2 cellular contexts compared by ENCODE assay signal in the genomic region with DNA sequence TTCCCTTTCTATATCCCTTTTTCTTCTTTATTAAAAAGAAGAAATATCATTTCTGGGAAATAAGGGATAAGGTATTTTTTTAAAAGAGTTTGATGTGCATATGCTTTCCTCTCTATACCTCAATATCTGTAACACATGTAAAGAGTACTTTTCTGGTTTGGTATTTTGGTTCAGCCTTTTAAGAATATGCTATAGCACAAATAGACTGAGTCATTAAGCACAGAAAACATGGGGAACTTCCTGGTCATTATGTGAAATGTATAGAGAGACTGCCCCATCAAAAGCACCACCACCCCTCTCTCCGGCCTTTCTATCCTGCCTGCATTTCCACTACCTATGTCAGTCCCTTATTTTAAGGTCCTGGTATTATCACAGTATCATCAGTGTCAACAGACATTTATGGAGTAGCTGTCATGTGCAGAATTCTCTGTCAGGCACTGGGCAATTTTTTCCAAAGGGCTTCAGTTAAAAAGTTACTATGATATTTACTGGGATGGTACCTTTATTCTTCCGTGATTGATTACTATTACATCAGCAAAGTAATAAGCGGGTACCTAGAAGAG.
TF ChIP-seq lines count a peak whose summit lies in the region.

No MANE protein-coding gene starts in this region.

TF ChIP-seq in HCT116, 20 proteins besides CTCF, POLR2A, EP300 and RAD21:
- TF ChIP-seq SP1 (IDR thresholded peaks at IDR 0.05; ENCODE audit: low read depth) (no peak), POLR2AphosphoS5 (IDR thresholded peaks at IDR 0.05; ENCODE audit: low read depth, low read length) (no peak), SIN3A (IDR thresholded peaks at IDR 0.05; ENCODE audit: low read depth) (no peak), SRF (IDR thresholded peaks at IDR 0.05; ENCODE audit: low read depth) (no peak)

TF ChIP-seq in HepG2, 621 proteins besides CTCF, POLR2A, EP300 and RAD21:
- TF ChIP-seq NAIF1 (CRISPR knock-in tag; IDR thresholded peaks at IDR 0.05; ENCODE audit: borderline replicate concordance): no peak
- 0 out of 2 replicates have a peak, but pooled peaks have one; percentile 23 for TF ChIP-seq ATF1 (CRISPR knock-in tag; IDR thresholded peaks at IDR 0.05)
- TF ChIP-seq, protein P1, sequence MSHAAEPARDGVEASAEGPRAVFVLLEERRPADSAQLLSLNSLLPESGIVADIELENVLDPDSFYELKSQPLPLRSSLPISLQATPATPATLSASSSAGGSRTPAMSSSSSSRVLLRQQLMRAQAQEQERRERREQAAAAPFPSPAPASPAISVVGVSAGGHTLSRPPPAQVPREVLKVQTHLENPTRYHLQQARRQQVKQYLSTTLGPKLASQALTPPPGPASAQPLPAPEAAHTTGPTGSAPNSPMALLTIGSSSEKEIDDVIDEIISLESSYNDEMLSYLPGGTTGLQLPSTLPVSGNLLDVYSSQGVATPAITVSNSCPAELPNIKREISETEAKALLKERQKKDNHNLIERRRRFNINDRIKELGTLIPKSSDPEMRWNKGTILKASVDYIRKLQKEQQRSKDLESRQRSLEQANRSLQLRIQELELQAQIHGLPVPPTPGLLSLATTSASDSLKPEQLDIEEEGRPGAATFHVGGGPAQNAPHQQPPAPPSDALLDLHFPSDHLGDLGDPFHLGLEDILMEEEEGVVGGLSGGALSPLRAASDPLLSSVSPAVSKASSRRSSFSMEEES (CRISPR knock-in tag; IDR thresholded peaks at IDR 0.05): 0 out of 2 replicates have a peak, but pooled peaks have one; percentile 14
- TF ChIP-seq TSC22D2 (CRISPR knock-in tag; IDR thresholded peaks at IDR 0.05; ENCODE audit: borderline replicate concordance): no peak
- TF ChIP-seq, protein P2, sequence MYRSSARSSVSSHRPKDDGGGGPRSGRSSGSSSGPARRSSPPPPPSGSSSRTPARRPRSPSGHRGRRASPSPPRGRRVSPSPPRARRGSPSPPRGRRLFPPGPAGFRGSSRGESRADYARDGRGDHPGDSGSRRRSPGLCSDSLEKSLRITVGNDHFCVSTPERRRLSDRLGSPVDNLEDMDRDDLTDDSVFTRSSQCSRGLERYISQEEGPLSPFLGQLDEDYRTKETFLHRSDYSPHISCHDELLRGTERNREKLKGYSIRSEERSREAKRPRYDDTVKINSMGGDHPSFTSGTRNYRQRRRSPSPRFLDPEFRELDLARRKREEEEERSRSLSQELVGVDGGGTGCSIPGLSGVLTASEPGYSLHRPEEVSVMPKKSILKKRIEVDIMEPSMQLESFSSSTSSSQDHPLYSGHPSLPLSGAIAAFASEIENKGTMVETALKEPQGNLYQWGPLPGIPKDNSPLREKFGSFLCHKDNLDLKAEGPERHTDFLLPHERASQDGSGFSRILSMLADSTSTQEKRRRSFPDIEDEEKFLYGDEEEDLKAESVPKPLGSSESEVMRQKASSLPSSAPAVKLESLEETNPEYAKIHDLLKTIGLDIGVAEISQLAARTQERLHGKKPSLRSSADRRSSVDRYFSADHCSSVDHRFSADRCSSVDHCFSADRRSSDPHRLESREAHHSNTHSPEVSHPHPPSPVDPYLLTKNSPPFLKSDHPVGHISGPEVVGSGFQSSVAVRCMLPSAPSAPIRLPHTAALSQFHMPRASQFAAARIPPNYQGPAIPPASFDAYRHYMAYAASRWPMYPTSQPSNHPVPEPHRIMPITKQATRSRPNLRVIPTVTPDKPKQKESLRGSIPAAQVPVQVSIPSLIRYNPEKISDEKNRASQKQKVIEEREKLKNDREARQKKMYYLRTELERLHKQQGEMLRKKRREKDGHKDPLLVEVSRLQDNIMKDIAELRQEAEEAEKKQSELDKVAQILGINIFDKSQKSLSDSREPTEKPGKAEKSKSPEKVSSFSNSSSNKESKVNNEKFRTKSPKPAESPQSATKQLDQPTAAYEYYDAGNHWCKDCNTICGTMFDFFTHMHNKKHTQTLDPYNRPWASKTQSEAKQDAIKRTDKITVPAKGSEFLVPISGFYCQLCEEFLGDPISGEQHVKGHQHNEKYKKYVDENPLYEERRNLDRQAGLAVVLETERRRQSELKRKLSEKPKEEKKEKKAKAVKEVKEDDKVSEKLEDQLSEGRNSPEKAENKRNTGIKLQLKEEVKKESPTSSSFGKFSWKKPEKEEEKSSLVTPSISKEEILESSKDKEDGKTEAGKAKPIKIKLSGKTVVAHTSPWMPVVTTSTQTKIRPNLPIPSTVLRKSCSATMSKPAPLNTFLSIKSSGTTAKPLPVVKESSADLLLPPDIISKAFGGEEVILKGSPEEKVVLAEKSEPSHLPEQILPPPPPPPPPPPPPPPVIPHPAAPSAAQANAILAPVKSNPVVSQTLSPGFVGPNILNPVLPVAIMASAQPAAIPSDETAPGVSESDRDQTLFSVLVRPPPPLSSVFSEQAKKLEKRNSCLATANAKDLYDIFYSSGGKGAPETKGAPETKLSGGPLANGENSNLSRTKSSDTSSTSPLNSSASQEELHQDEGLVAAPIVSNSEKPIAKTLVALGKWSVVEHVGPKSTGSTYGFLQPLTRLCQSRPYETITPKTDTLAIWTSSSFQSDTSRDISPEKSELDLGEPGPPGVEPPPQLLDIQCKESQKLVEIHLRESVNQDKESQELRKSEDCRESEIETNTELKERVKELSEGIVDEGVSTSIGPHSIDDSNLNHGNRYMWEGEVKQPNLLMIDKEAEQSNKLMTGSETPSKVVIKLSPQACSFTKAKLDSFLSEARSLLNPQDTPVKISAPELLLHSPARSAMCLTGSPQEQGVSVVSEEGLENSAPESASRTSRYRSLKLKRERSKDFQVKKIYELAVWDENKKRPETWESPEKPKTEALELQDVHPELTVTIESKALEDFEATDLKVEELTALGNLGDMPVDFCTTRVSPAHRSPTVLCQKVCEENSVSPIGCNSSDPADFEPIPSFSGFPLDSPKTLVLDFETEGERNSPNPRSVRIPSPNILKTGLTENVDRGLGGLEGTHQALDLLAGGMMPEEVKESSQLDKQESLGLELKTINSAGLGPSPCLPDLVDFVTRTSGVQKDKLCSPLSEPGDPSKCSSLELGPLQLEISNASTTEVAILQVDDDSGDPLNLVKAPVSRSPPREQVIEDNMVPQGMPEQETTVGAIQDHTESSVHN (CRISPR knock-in tag; IDR thresholded peaks at IDR 0.05): no peak
- TF ChIP-seq NFE2 (CRISPR knock-in tag; IDR thresholded peaks at IDR 0.05): no peak
- TF ChIP-seq ASH2L (IDR thresholded peaks at IDR 0.05; ENCODE audit: insufficient read length, low read depth, low read length): peak; percentile 71
- peak; percentile 62; the same call in 1 of the 2 replicates for TF ChIP-seq NCOR1 (IDR thresholded peaks at IDR 0.05; ENCODE audit: borderline replicate concordance, low read length)
